ENCODE assay signal across 8 cellular contexts in genomic region chr1:42035205-42035829, GRCh38.
DNase-seq lines count a peak whose midpoint lies in the region; ATAC-seq and TF ChIP-seq lines count a peak whose summit lies in the region.

No MANE protein-coding gene starts in this region.

- H3K27ac ChIP-seq in neuronal stem cell (replicated peaks; ENCODE audit: low read length) (no peak overlapping the region), vagina (peak overlapping the region; percentile 78)

- no peak for TF ChIP-seq CTCF in vagina (IDR thresholded peaks at IDR 0.05)

- peak; percentile 36 for DNase-seq in COLO829 (ENCODE audit: low spot score)
- peak; percentile 25 for DNase-seq in NCI-H226
- no peak for DNase-seq in activated T-helper 1 cell treated with anti-CD3 and anti-CD28 coated beads, Interleukin-12 subunit alpha, Interleukin-12 subunit beta, Interleukin-2, Interleukin-4 antibody, amounts not matched to agents 30 ng/mL and 10 ng/mL and 1 ng/mL, durations not matched to agents 14 hours and 24 hours and 36 hours (ENCODE audit: low spot score)
- DNase-seq in germinal center (ENCODE audit: low spot score) = peak; percentile 79
- peak; percentile 67 for DNase-seq in neuronal stem cell (ENCODE audit: low spot score)
- DNase-seq in vagina (ENCODE audit: extremely low spot score in 2 of 2) = no peak

- peak overlapping the region; percentile 70 for H2BK5ac ChIP-seq in neuronal stem cell (ENCODE audit: low read length)

- no peak overlapping the region for H4K8ac ChIP-seq in neuronal stem cell (ENCODE audit: low read depth, low read length)

- no peak overlapping the region for H3K4ac ChIP-seq in neuronal stem cell (ENCODE audit: low read length)

- H3K79me1 ChIP-seq in neuronal stem cell (ENCODE audit: low read depth, low read length) = no peaks in the 10 kb centered on the region

- H3K4me3 ChIP-seq in neuronal stem cell (ENCODE audit: low read length in 2 of 2) (peak overlapping the region; percentile 52 to 94), vagina (peak overlapping the region; percentile 90)

- no CpG with 5 or more reads among the region's 66 CpGs for WGBS in neuronal stem cell (ENCODE audit: extremely low coverage in 2 of 2, insufficient read length in 2 of 2, insufficient replicate concordance in 1 of 2), 2 donors

- H3K27me3 ChIP-seq in neuronal stem cell (ENCODE audit: control insufficient read depth in 3 of 3, insufficient read depth in 3 of 3, low read depth in 1 of 3, low read length in 3 of 3) (peaks cover 0 to 36% (median 10%) of the 10 kb centered on the region in 3 experiments), vagina (no peaks in the 10 kb centered on the region)

- TF ChIP-seq POLR2A in vagina (IDR thresholded peaks at IDR 0.05) = no peak

- intact Hi-C loops in activated T-helper 1 cell treated with anti-CD3 and anti-CD28 coated beads, Interleukin-12 subunit alpha, Interleukin-12 subunit beta, Interleukin-2, Interleukin-4 antibody, amounts not matched to agents 30 ng/mL and 10 ng/mL and 1 ng/mL, durations not matched to agents 14 hours and 24 hours and 36 hours (cut with micrococcal nuclease) = loop anchor here (1.0 to 10.0 kb wide), 9 partner anchors 18 to 541 kb away; no protein-coding TSS in a partner anchor
- intact Hi-C loops in vagina (cut with DNase I) = no loop called here

- H2AK5ac ChIP-seq in neuronal stem cell (ENCODE audit: low read depth, low read length) = no peak overlapping the region

- H2BK120ac ChIP-seq in neuronal stem cell (ENCODE audit: low read depth, low read length) = no peak overlapping the region

- no peak overlapping the region for H4K91ac ChIP-seq in neuronal stem cell (ENCODE audit: low read depth, low read length, poor library complexity)

- peaks cover 6% of the 10 kb centered on the region for H3K9me3 Mint-ChIP-seq in activated T-helper 1 cell treated with anti-CD3 and anti-CD28 coated beads, Interleukin-12 subunit alpha, Interleukin-12 subunit beta, Interleukin-2, Interleukin-4 antibody, amounts not matched to agents 30 ng/mL and 10 ng/mL and 1 ng/mL, durations not matched to agents 14 hours and 24 hours and 36 hours

- peak overlapping the region; percentile 48 for H3K23ac ChIP-seq in neuronal stem cell (ENCODE audit: low read depth, low read length, poor library complexity)

- H3K4me1 ChIP-seq in neuronal stem cell (ENCODE audit: control insufficient read depth in 2 of 2, insufficient read depth in 1 of 2, low read depth in 1 of 2, low read length in 2 of 2) (peaks cover 0 to 3% of the 10 kb centered on the region in 2 donors), vagina (peaks cover 19% of the 10 kb centered on the region)

- H3K27ac Mint-ChIP-seq in activated T-helper 1 cell treated with anti-CD3 and anti-CD28 coated beads, Interleukin-12 subunit alpha, Interleukin-12 subunit beta, Interleukin-2, Interleukin-4 antibody, amounts not matched to agents 30 ng/mL and 10 ng/mL and 1 ng/mL, durations not matched to agents 14 hours and 24 hours and 36 hours = peak overlapping the region; percentile 47

- no peaks in the 10 kb centered on the region for H3K9me3 ChIP-seq in neuronal stem cell (replicated peaks in 1 of 2; ENCODE audit: control insufficient read depth in 2 of 2, insufficient read depth in 1 of 2, low read depth in 1 of 2, low read length in 2 of 2)
- no peaks in the 10 kb centered on the region for H3K9me3 ChIP-seq in vagina

- no peaks in the 10 kb centered on the region for H3K36me3 ChIP-seq in neuronal stem cell (replicated peaks in 1 of 2; ENCODE audit: control insufficient read depth in 2 of 2, insufficient read depth in 2 of 2, low read length in 2 of 2)
- no peaks in the 10 kb centered on the region for H3K36me3 ChIP-seq in vagina

- peak overlapping the region; percentile 96 for H2AFZ ChIP-seq in neuronal stem cell (ENCODE audit: low read length)

- H3K36me3 Mint-ChIP-seq in activated T-helper 1 cell treated with anti-CD3 and anti-CD28 coated beads, Interleukin-12 subunit alpha, Interleukin-12 subunit beta, Interleukin-2, Interleukin-4 antibody, amounts not matched to agents 30 ng/mL and 10 ng/mL and 1 ng/mL, durations not matched to agents 14 hours and 24 hours and 36 hours (ENCODE audit: low read depth) = peaks cover 5% of the 10 kb centered on the region

- H2BK12ac ChIP-seq in neuronal stem cell (ENCODE audit: low read length) = no peak overlapping the region

- no peak overlapping the region for H3K14ac ChIP-seq in neuronal stem cell (ENCODE audit: low read length)

- peaks cover 42% of the 10 kb centered on the region for H3K4me1 Mint-ChIP-seq in activated T-helper 1 cell treated with anti-CD3 and anti-CD28 coated beads, Interleukin-12 subunit alpha, Interleukin-12 subunit beta, Interleukin-2, Interleukin-4 antibody, amounts not matched to agents 30 ng/mL and 10 ng/mL and 1 ng/mL, durations not matched to agents 14 hours and 24 hours and 36 hours (ENCODE audit: low read depth)

- H3K4me2 ChIP-seq in neuronal stem cell (ENCODE audit: insufficient read depth, low read length, poor library complexity, severe bottlenecking) = peak overlapping the region; percentile 87

- peak overlapping the region; percentile 24 for H2BK15ac ChIP-seq in neuronal stem cell (ENCODE audit: low read length)

- H3K4me3 Mint-ChIP-seq in activated T-helper 1 cell treated with anti-CD3 and anti-CD28 coated beads, Interleukin-12 subunit alpha, Interleukin-12 subunit beta, Interleukin-2, Interleukin-4 antibody, amounts not matched to agents 30 ng/mL and 10 ng/mL and 1 ng/mL, durations not matched to agents 14 hours and 24 hours and 36 hours = peak overlapping the region; percentile 88

- peak overlapping the region; percentile 90 for H3K18ac ChIP-seq in neuronal stem cell (ENCODE audit: low read length)

- ATAC-seq in GM19023 (IDR thresholded peaks at IDR 0.05; ENCODE audit: unreplicated experiment) (peak; percentile 73), HG03097 (IDR thresholded peaks at IDR 0.05; ENCODE audit: low FRiP score, unreplicated experiment) (peak; percentile 51)

- peaks cover 14% of the 10 kb centered on the region for H3K27me3 Mint-ChIP-seq in activated T-helper 1 cell treated with anti-CD3 and anti-CD28 coated beads, Interleukin-12 subunit alpha, Interleukin-12 subunit beta, Interleukin-2, Interleukin-4 antibody, amounts not matched to agents 30 ng/mL and 10 ng/mL and 1 ng/mL, durations not matched to agents 14 hours and 24 hours and 36 hours (ENCODE audit: insufficient read depth)

- peak overlapping the region; percentile 85 for H3K9ac ChIP-seq in neuronal stem cell (ENCODE audit: low read depth, low read length, poor library complexity)

Comparison
In these comparisons a context has a peak if more than half of its experiments do, and no peak if none do; other contexts are left out.
1. DNase-seq: peak in COLO829 (single experiment), NCI-H226 (single experiment), germinal center (single experiment) and neuronal stem cell (single experiment); none in activated T-helper 1 cell treated with anti-CD3 and anti-CD28 coated beads, Interleukin-12 subunit alpha, Interleukin-12 subunit beta, Interleukin-2, Interleukin-4 antibody, amounts not matched to agents 30 ng/mL and 10 ng/mL and 1 ng/mL, durations not matched to agents 14 hours and 24 hours and 36 hours (single experiment) and vagina (0 of 2).